ENCODE assay signal across 8 cellular contexts in genomic region chr11:86214710-86215109, GRCh38. TPM values are rescaled to one million over a fixed set of nuclear protein-coding genes. Genes with fewer than 3 reads are reported as not detected.
A peak's percentile ranks its signal among the peaks of the same experiment; 100 is the strongest.
DNase-seq lines count a peak whose midpoint lies in the region; ATAC-seq and FAIRE-seq lines count a peak whose summit lies in the region.

No MANE protein-coding gene starts in this region.

- H3K18ac ChIP-seq in trophoblast cell (ENCODE audit: low read length): no peak overlapping the region

- peak overlapping the region; percentile 84 for H3K27ac Mint-ChIP-seq in activated CD4-positive, alpha-beta T cell treated with anti-CD3 and anti-CD28 coated beads, Interleukin-2, amount 10 ng/mL, durations not matched to agents 24 days and 14 days
- no peak overlapping the region for H3K27ac Mint-ChIP-seq in CD8-positive, alpha-beta memory T cell

- H2BK120ac ChIP-seq in trophoblast cell (ENCODE audit: insufficient read depth, low read length, poor library complexity): no peak overlapping the region

- no peak overlapping the region for H4K91ac ChIP-seq in trophoblast cell (ENCODE audit: low read depth, low read length)

- H4K8ac ChIP-seq in trophoblast cell (ENCODE audit: low read depth, low read length): no peak overlapping the region

- H3K9ac ChIP-seq in trophoblast cell (ENCODE audit: low read length): no peak overlapping the region

- no peak overlapping the region for H2AFZ ChIP-seq in trophoblast cell (ENCODE audit: insufficient read depth, low read length, poor library complexity)

- FAIRE-seq in GM18507 (lab: Jason Lieb, UNC): peak; percentile 75

- ATAC-seq in HG02678 (IDR thresholded peaks at IDR 0.05; ENCODE audit: unreplicated experiment): peak; percentile 48

- no peak overlapping the region for H2BK5ac ChIP-seq in trophoblast cell (ENCODE audit: low read depth, low read length, poor library complexity)

- no peaks in the 10 kb centered on the region for H3K36me3 ChIP-seq in trophoblast cell (ENCODE audit: control insufficient read depth in 1 of 2, insufficient read depth in 2 of 2, low read length in 2 of 2)
- no peaks in the 10 kb centered on the region for H3K36me3 ChIP-seq in CD8-positive, alpha-beta memory T cell (ENCODE audit: insufficient read depth, low read length)

- no peak overlapping the region for H2BK12ac ChIP-seq in trophoblast cell (ENCODE audit: low read length)

- no peak overlapping the region for H4K12ac ChIP-seq in trophoblast cell (ENCODE audit: low read depth, low read length)

- H3K4me3 ChIP-seq in trophoblast cell (ENCODE audit: low read depth, low read length): no peak overlapping the region
- H3K4me3 ChIP-seq in CD8-positive, alpha-beta memory T cell (ENCODE audit: low read length): no peak overlapping the region

- CTCF ChIA-PET in CD8-positive, alpha-beta memory T cell (lab: Charles Lee): interaction anchor here (1.1 to 2.9 kb wide), 2 partner anchors 12 to 173 kb away, joined by 3 to 11 read pairs; no protein-coding TSS in a partner anchor

- H3K27me3 Mint-ChIP-seq in activated CD4-positive, alpha-beta T cell treated with anti-CD3 and anti-CD28 coated beads, Interleukin-2, amount 10 ng/mL, durations not matched to agents 24 days and 14 days: no peaks in the 10 kb centered on the region
- H3K27me3 Mint-ChIP-seq in CD8-positive, alpha-beta memory T cell: peaks cover 1 to 5% of the 10 kb centered on the region in 2 donors

- H3K4me1 Mint-ChIP-seq in activated CD4-positive, alpha-beta T cell treated with anti-CD3 and anti-CD28 coated beads, Interleukin-2, amount 10 ng/mL, durations not matched to agents 24 days and 14 days: peaks cover 66% of the 10 kb centered on the region
- H3K4me1 Mint-ChIP-seq in CD8-positive, alpha-beta memory T cell: peaks cover 9 to 20% (median 11%) of the 10 kb centered on the region in 3 donors

- DNase-seq in GM18507 (ENCODE audit: extremely low spot score, insufficient read length, low read depth) (peak; percentile 48), trophoblast cell (peak; percentile 15 to 24), NCI-H1092 treated with DMSO at 0.1 percent for 48 hours (lab: John Stamatoyannopoulos, UW) (no peak), OCI-M1 (lab: John Stamatoyannopoulos, UW) (no peak)
- DNase-seq in activated CD4-positive, alpha-beta T cell treated with anti-CD3 and anti-CD28 coated beads, Interleukin-2, amount 10 ng/mL, durations not matched to agents 24 days and 14 days: peak; percentile 88
- no peak for DNase-seq in CD8-positive, alpha-beta memory T cell
- DNase-seq in central memory CD4-positive, alpha-beta T cell: no peak

- intact Hi-C loops in activated CD4-positive, alpha-beta T cell treated with anti-CD3 and anti-CD28 coated beads, Interleukin-2, amount 10 ng/mL, durations not matched to agents 24 days and 14 days (cut with micrococcal nuclease): loop anchor here (1.0 to 10.0 kb wide), 13 partner anchors 12 to 470 kb away; partner anchors contain the start of genes CCDC83, EED and PICALM

- H3K4me1 ChIP-seq in trophoblast cell (ENCODE audit: control insufficient read depth in 1 of 2, insufficient read depth in 2 of 2, low read length in 2 of 2): peaks cover 3 to 6% of the 10 kb centered on the region in 2 experiments
- peaks cover 9% of the 10 kb centered on the region for H3K4me1 ChIP-seq in CD8-positive, alpha-beta memory T cell (ENCODE audit: insufficient read depth, low read length)

- no peaks in the 10 kb centered on the region for H3K79me1 ChIP-seq in trophoblast cell (ENCODE audit: low read length)

- H3K27ac ChIP-seq in trophoblast cell (ENCODE audit: low read depth, low read length): no peak overlapping the region
- H3K27ac ChIP-seq in CD8-positive, alpha-beta memory T cell (ENCODE audit: low read depth, low read length): no peak overlapping the region

- H2AK5ac ChIP-seq in trophoblast cell (ENCODE audit: low read length): no peak overlapping the region

- H3K4ac ChIP-seq in trophoblast cell (ENCODE audit: low read depth, low read length): no peak overlapping the region

- peaks cover 4% of the 10 kb centered on the region for H3K9me3 Mint-ChIP-seq in activated CD4-positive, alpha-beta T cell treated with anti-CD3 and anti-CD28 coated beads, Interleukin-2, amount 10 ng/mL, durations not matched to agents 24 days and 14 days
- no peaks in the 10 kb centered on the region for H3K9me3 Mint-ChIP-seq in CD8-positive, alpha-beta memory T cell

- no peaks in the 10 kb centered on the region for H3K79me2 ChIP-seq in trophoblast cell (ENCODE audit: control insufficient read depth, insufficient read depth, low read length, poor library complexity)

- H3K14ac ChIP-seq in trophoblast cell (ENCODE audit: low read length): no peak overlapping the region

- H3K4me2 ChIP-seq in trophoblast cell (ENCODE audit: low read length): no peak overlapping the region

- no peaks in the 10 kb centered on the region for H3K27me3 ChIP-seq in trophoblast cell (ENCODE audit: insufficient read depth, low read length)
- H3K27me3 ChIP-seq in CD8-positive, alpha-beta memory T cell (ENCODE audit: insufficient read depth, low read length, poor library complexity, severe bottlenecking): no peaks in the 10 kb centered on the region

- WGBS in trophoblast cell (ENCODE audit: extremely low coverage, insufficient coverage, insufficient read length): no CpG with 5 or more reads among the region's 1 CpG

- peaks cover 7% of the 10 kb centered on the region for H3K36me3 Mint-ChIP-seq in activated CD4-positive, alpha-beta T cell treated with anti-CD3 and anti-CD28 coated beads, Interleukin-2, amount 10 ng/mL, durations not matched to agents 24 days and 14 days (ENCODE audit: low read depth)
- H3K36me3 Mint-ChIP-seq in CD8-positive, alpha-beta memory T cell: no peaks in the 10 kb centered on the region

- H3K4me3 Mint-ChIP-seq in activated CD4-positive, alpha-beta T cell treated with anti-CD3 and anti-CD28 coated beads, Interleukin-2, amount 10 ng/mL, durations not matched to agents 24 days and 14 days: peak overlapping the region; percentile 27
- H3K4me3 Mint-ChIP-seq in CD8-positive, alpha-beta memory T cell: no peak overlapping the region

- H3K9me3 ChIP-seq in trophoblast cell (ENCODE audit: insufficient read depth, low read depth, low read length): no peaks in the 10 kb centered on the region
- H3K9me3 ChIP-seq in CD8-positive, alpha-beta memory T cell (ENCODE audit: low read length): no peaks in the 10 kb centered on the region

- no peak overlapping the region for H3K23ac ChIP-seq in trophoblast cell (ENCODE audit: low read length)

- POLR2A ChIA-PET in CD8-positive, alpha-beta memory T cell (lab: Charles Lee): no interaction called here

RNA-seq across cellular contexts. Expression of gene EED, which starts 29.8 kb away (rescaled TPM):
- total RNA-seq in activated CD4-positive, alpha-beta T cell treated with anti-CD3 and anti-CD28 coated beads, Interleukin-2, amount 10 ng/mL, durations not matched to agents 24 days and 14 days: 269 TPM in 2 replicates
- polyA plus RNA-seq in trophoblast cell (2013): 18.9 and 20.8 TPM in 2 replicates
- 100 to 1,000 TPM; 188 to 190 TPM for total RNA-seq in CD8-positive, alpha-beta memory T cell
- 23.6 TPM for polyA plus RNA-seq in CD8-positive, alpha-beta memory T cell

Comparison
In these comparisons a context has a peak if more than half of its experiments do, and no peak if none do; other contexts are left out.
1. DNase-seq: peak in GM18507 (single experiment), activated CD4-positive, alpha-beta T cell treated with anti-CD3 and anti-CD28 coated beads, Interleukin-2, amount 10 ng/mL, durations not matched to agents 24 days and 14 days (single experiment) and trophoblast cell (2 of 2); none in NCI-H1092 treated with DMSO at 0.1 percent for 48 hours (single experiment), CD8-positive, alpha-beta memory T cell (0 of 5), OCI-M1 (single experiment) and central memory CD4-positive, alpha-beta T cell (single experiment).